23 cellular contexts compared by ENCODE assay signal in genomic region chr2:152127628-152128027, GRCh38.
"Had no signal": no experiment of that assay in that cellular context is flagged by ENCODE, and none has a peak within 500 bp of the region (broad histone marks: within the 10 kb centered on the region; RNA-seq: fewer than 3 reads in every experiment).

No MANE protein-coding gene starts in this region.

- ATAC-seq: activated T-cell treated with anti-CD3 and anti-CD28 coated beads, Interleukin-2, amount 50 U/mL, for 72 hours; foreskin keratinocyte; stimulated activated naive CD8-positive, alpha-beta T cell treated with anti-CD3 and anti-CD28 coated beads, Interleukin-15, Interleukin-2, amounts not matched to agents 100 U/mL and 50 U/mL, for 24 hours; upper lobe of right lung had no signal

- DNase-seq: activated B cell treated with CpG ODN at 0.5 μM for 24 hours; activated CD4-positive, alpha-beta memory T cell treated with anti-CD3 and anti-CD28 coated beads for 36 hours; activated CD4-positive, alpha-beta T cell treated with anti-CD3 and anti-CD28 coated beads for 4 hours; activated effector memory CD4-positive, alpha-beta T cell treated with Interleukin-2 at 50 U/mL for 16 hours; activated naive CD4-positive, alpha-beta T cell treated with anti-CD3 and anti-CD28 coated beads, Interleukin-2, amount 10 ng/mL, durations not matched to agents 7 days and 5 days; activated T-cell treated with anti-CD3 and anti-CD28 coated beads, Interleukin-2, amount 50 U/mL, for 72 hours; amygdala; cerebellar nuclear complex; cortex of kidney; foreskin keratinocyte; glutamatergic neuron; kidney glomerular epithelial cell; left ventricle myocardium inferior; midbrain; posterior cingulate gyrus; sigmoid colon; stimulated activated CD4-positive, alpha-beta T cell treated with anti-CD3 and anti-CD28 coated beads, Interleukin-4, amount 100 ng/mL, for 4 hours; stimulated activated naive CD8-positive, alpha-beta T cell treated with anti-CD3 and anti-CD28 coated beads, Interleukin-15, Interleukin-2, amounts not matched to agents 100 U/mL and 50 U/mL, for 24 hours; T-helper 9 cell; upper lobe of right lung had no signal

- H3K4me2 ChIP-seq: hepatocyte, neural progenitor cell had no signal

- H2AFZ ChIP-seq: hepatocyte, neural progenitor cell had no signal

- H3K36me3 ChIP-seq: neural progenitor cell had no signal

- H3K4me3 Mint-ChIP-seq: activated B cell treated with CpG ODN at 0.5 μM for 24 hours; activated CD4-positive, alpha-beta memory T cell treated with anti-CD3 and anti-CD28 coated beads for 36 hours; activated naive CD4-positive, alpha-beta T cell treated with anti-CD3 and anti-CD28 coated beads, Interleukin-2, amount 10 ng/mL, durations not matched to agents 7 days and 5 days; activated T-cell treated with anti-CD3 and anti-CD28 coated beads, Interleukin-2, amount 50 U/mL, for 72 hours; neural progenitor cell had no signal

- H3K27me3 Mint-ChIP-seq: activated B cell treated with CpG ODN at 0.5 μM for 24 hours; activated CD4-positive, alpha-beta memory T cell treated with anti-CD3 and anti-CD28 coated beads for 36 hours; activated naive CD4-positive, alpha-beta T cell treated with anti-CD3 and anti-CD28 coated beads, Interleukin-2, amount 10 ng/mL, durations not matched to agents 7 days and 5 days had no signal

- H3K27ac ChIP-seq: foreskin keratinocyte, hepatocyte, left ventricle myocardium inferior, neural progenitor cell, sigmoid colon, upper lobe of right lung had no signal

- H3K4me1 Mint-ChIP-seq: activated B cell treated with CpG ODN at 0.5 μM for 24 hours had no signal

- H3K4me3 ChIP-seq: hepatocyte, left ventricle myocardium inferior, neural progenitor cell, sigmoid colon, upper lobe of right lung had no signal

- H3K9me3 ChIP-seq: left ventricle myocardium inferior, sigmoid colon, upper lobe of right lung had no signal

- FAIRE-seq: bronchial epithelial cell had no signal

- H3K9ac ChIP-seq: neural progenitor cell had no signal

- H3K27ac Mint-ChIP-seq: activated B cell treated with CpG ODN at 0.5 μM for 24 hours; activated CD4-positive, alpha-beta memory T cell treated with anti-CD3 and anti-CD28 coated beads for 36 hours; activated naive CD4-positive, alpha-beta T cell treated with anti-CD3 and anti-CD28 coated beads, Interleukin-2, amount 10 ng/mL, durations not matched to agents 7 days and 5 days; activated T-cell treated with anti-CD3 and anti-CD28 coated beads, Interleukin-2, amount 50 U/mL, for 72 hours; neural progenitor cell had no signal

- H3K9me3 Mint-ChIP-seq: activated B cell treated with CpG ODN at 0.5 μM for 24 hours; activated CD4-positive, alpha-beta memory T cell treated with anti-CD3 and anti-CD28 coated beads for 36 hours; activated naive CD4-positive, alpha-beta T cell treated with anti-CD3 and anti-CD28 coated beads, Interleukin-2, amount 10 ng/mL, durations not matched to agents 7 days and 5 days; activated T-cell treated with anti-CD3 and anti-CD28 coated beads, Interleukin-2, amount 50 U/mL, for 72 hours; neural progenitor cell had no signal

- H3K4me1 ChIP-seq: foreskin keratinocyte, left ventricle myocardium inferior, neural progenitor cell, sigmoid colon, upper lobe of right lung had no signal

- H3K79me2 ChIP-seq: hepatocyte had no signal

- H3K27me3 ChIP-seq: foreskin keratinocyte, hepatocyte, neural progenitor cell, sigmoid colon, upper lobe of right lung had no signal
